ENCODE assay signal across 13 cellular contexts in the genomic region with DNA sequence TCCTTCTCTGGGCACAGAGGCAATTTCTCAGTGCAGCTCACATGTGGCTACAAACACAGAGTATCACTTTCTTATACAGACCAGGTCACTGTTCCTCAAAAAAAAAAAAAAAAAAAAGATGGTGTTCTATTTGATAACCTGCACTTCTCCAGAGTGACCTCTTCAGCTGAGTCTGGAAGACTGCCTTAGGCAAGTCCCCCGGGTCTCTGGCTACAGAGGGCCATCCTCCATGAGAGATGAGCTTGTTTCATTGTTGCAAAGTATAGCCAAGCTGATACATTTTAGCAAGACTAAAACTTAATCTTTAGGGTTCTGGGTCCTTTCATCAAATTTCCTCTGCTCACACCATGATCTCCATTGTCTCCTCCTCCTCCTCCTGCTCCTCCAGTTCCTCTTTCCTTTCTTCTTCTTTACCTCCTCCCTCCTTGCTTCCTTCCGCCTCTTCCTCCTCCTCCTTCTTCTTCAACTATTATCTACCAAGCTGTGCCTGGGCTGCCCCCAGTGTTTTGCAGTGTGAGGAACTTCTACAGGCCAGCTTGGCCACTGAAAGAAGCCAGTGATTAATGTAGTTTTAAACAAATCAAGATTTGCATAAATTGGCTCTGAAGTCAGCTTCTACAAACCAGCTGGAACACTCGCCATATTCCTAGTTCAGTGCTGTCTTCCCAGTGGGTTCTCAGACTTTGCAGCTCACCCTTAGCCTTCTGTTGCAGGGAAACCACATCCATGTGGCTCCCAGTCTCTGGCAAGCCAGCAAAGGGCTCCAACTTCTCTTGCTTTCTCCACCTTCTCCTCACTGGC.
DNase-seq lines count a peak whose midpoint lies in the region; ATAC-seq, FAIRE-seq and TF ChIP-seq lines count a peak whose summit lies in the region.
"Had no signal": no experiment of that assay in that cellular context is flagged by ENCODE, and none has a peak within 500 bp of the region (broad histone marks: within the 10 kb centered on the region; RNA-seq: fewer than 3 reads in every experiment).

No MANE protein-coding gene starts in this region.

- intact Hi-C loops in activated CD8-positive, alpha-beta T cell treated with anti-CD3 and anti-CD28 coated beads for 36 hours (cut with micrococcal nuclease), result no loop called here
- intact Hi-C loops in A673 (cut with micrococcal nuclease; ENCODE audit: unreplicated experiment), result no loop called here

- H3K4me1 Mint-ChIP-seq in activated CD8-positive, alpha-beta T cell treated with anti-CD3 and anti-CD28 coated beads, Interleukin-2, amount 10 ng/mL, durations not matched to agents 7 days and 5 days (ENCODE audit: low read depth), result peaks cover 10% of the 10 kb centered on the region
- peaks cover 72% of the 10 kb centered on the region for H3K4me1 Mint-ChIP-seq in activated CD8-positive, alpha-beta T cell treated with anti-CD3 and anti-CD28 coated beads for 36 hours (ENCODE audit: low read depth)
- peaks cover 78% of the 10 kb centered on the region for H3K4me1 Mint-ChIP-seq in stimulated activated effector memory CD8-positive, alpha-beta T cell treated with anti-CD3 and anti-CD28 coated beads, Interleukin-12 subunit alpha, Interleukin-12 subunit beta, amount 100 ng/mL, for 72 hours

- no peak for TF ChIP-seq RAD21 in H1 (IDR thresholded peaks at IDR 0.05 in 1 of 2, conservative IDR thresholded peaks at IDR 0.05 in 1 of 2; ENCODE audit: low read depth in 2 of 2, low read length in 2 of 2)

- H3K27me3 ChIP-seq in H1 (replicated peaks in 1 of 4; ENCODE audit: control insufficient read depth in 3 of 4, extremely low read depth in 1 of 4, insufficient read depth in 3 of 4, low read length in 3 of 4), result no peaks in the 10 kb centered on the region
- peaks cover 66% of the 10 kb centered on the region for H3K27me3 ChIP-seq in A673 (replicated peaks; ENCODE audit: insufficient read depth, low read depth, low read length, poor library complexity)
- H3K27me3 ChIP-seq: pancreas had no signal

- H4K91ac ChIP-seq in H1 (replicated peaks; ENCODE audit: insufficient read length, low read length), result no peak overlapping the region

- H3K79me2 ChIP-seq in H1 (ENCODE audit: control insufficient read depth in 1 of 2, insufficient read depth in 2 of 2, low read length in 2 of 2), result no peaks in the 10 kb centered on the region

- 0 out of 2 replicates have a peak overlapping the region, but pooled peaks have one; percentile 47 for H2AFZ ChIP-seq in H1 (ENCODE audit: low read length)

- H3K23me2 ChIP-seq in H1 (ENCODE audit: low read depth, low read length), result no peaks in the 10 kb centered on the region; the same call in 1 of the 2 replicates

- peak; percentile 14 for DNase-seq in activated CD8-positive, alpha-beta T cell treated with anti-CD3 and anti-CD28 coated beads, Interleukin-2, amount 10 ng/mL, durations not matched to agents 7 days and 5 days
- DNase-seq in activated CD8-positive, alpha-beta T cell treated with anti-CD3 and anti-CD28 coated beads for 36 hours, result no peak
- DNase-seq in NAMALWA (ENCODE audit: low spot score) (peak; percentile 14), H1 (ENCODE audit: low read depth in 1 of 2, low spot score in 2 of 2) (no peak), omental fat pad (ENCODE audit: low spot score) (no peak), A673 (ENCODE audit: low spot score) (no peak)
- DNase-seq in stimulated activated effector memory CD8-positive, alpha-beta T cell treated with anti-CD3 and anti-CD28 coated beads, Interleukin-12 subunit alpha, Interleukin-12 subunit beta, amount 100 ng/mL, for 72 hours (ENCODE audit: low spot score in 2 of 2), result no peak
- DNase-seq: activated CD4-positive, alpha-beta T cell treated with anti-CD3 and anti-CD28 coated beads, Interleukin-2, amount 10 ng/mL, durations not matched to agents 7 days and 5 days; activated naive CD4-positive, alpha-beta T cell treated with Interleukin-2 at 50 U/mL for 16 hours; central memory CD4-positive, alpha-beta T cell; pancreas had no signal

- no peak for TF ChIP-seq EP300 in H1 (IDR thresholded peaks at IDR 0.05; ENCODE audit: borderline replicate concordance in 1 of 2, low read depth in 2 of 2, low read length in 2 of 2)

- H2BK12ac ChIP-seq in H1 (ENCODE audit: low read depth, low read length), result no peak overlapping the region

- H3K9me3 ChIP-seq in H1 (ENCODE audit: insufficient read depth in 2 of 2, low read depth in 1 of 2, low read length in 1 of 2), result no peaks in the 10 kb centered on the region
- no peaks in the 10 kb centered on the region for H3K9me3 ChIP-seq in A673 (ENCODE audit: low read depth, low read length, poor library complexity, severe bottlenecking)
- H3K9me3 ChIP-seq: lower lobe of right lung, pancreas had no signal

- H3K27me3 Mint-ChIP-seq in activated CD8-positive, alpha-beta T cell treated with anti-CD3 and anti-CD28 coated beads, Interleukin-2, amount 10 ng/mL, durations not matched to agents 7 days and 5 days (ENCODE audit: low read depth), result peaks cover 12% of the 10 kb centered on the region
- no peaks in the 10 kb centered on the region for H3K27me3 Mint-ChIP-seq in activated CD8-positive, alpha-beta T cell treated with anti-CD3 and anti-CD28 coated beads for 36 hours
- H3K27me3 Mint-ChIP-seq: activated CD4-positive, alpha-beta T cell treated with anti-CD3 and anti-CD28 coated beads, Interleukin-2, amount 10 ng/mL, durations not matched to agents 7 days and 5 days had no signal

- no peak for ATAC-seq in activated CD8-positive, alpha-beta T cell treated with anti-CD3 and anti-CD28 coated beads, Interleukin-2, amount 10 ng/mL, durations not matched to agents 7 days and 5 days
- no peak for ATAC-seq in activated CD8-positive, alpha-beta T cell treated with anti-CD3 and anti-CD28 coated beads for 36 hours
- no peak for ATAC-seq in stimulated activated effector memory CD8-positive, alpha-beta T cell treated with anti-CD3 and anti-CD28 coated beads, Interleukin-12 subunit alpha, Interleukin-12 subunit beta, amount 100 ng/mL, for 72 hours
- ATAC-seq in GM18511 (IDR thresholded peaks at IDR 0.05; ENCODE audit: unreplicated experiment), result no peak
- ATAC-seq in omental fat pad (ENCODE audit: low FRiP score), result no peak

- no peak overlapping the region for H2BK15ac ChIP-seq in H1 (ENCODE audit: low read length)

- H3K4me1 ChIP-seq in H1 (replicated peaks in 1 of 4; ENCODE audit: control insufficient read depth in 3 of 4, insufficient read depth in 4 of 4, low read length in 3 of 4) (no peaks in the 10 kb centered on the region; a peak in 1 of 7 replicates), A673 (ENCODE audit: insufficient read depth, low read length, poor library complexity, severe bottlenecking) (no peaks in the 10 kb centered on the region)

- CTCF ChIA-PET in activated CD8-positive, alpha-beta T cell treated with anti-CD3 and anti-CD28 coated beads, Interleukin-2, amount 10 ng/mL, durations not matched to agents 7 days and 5 days (lab: Charles Lee), result no interaction called here
- CTCF ChIA-PET in activated CD8-positive, alpha-beta T cell treated with anti-CD3 and anti-CD28 coated beads for 36 hours (lab: Charles Lee), result interaction anchor here (1.2 to 2.4 kb wide), 3 partner anchors 8 to 20 kb away, joined by 3 to 11 read pairs (median 4); no protein-coding TSS in a partner anchor
- CTCF ChIA-PET in H1 (lab: Charles Lee; ENCODE audit: partially characterized antibody) (interaction anchor here (1.3 kb wide), 1 partner anchor 930 kb away, joined by 3 read pairs; no protein-coding TSS in a partner anchor), A673 (lab: Charles Lee) (no interaction called here)

- no peak overlapping the region for H2BK20ac ChIP-seq in H1 (ENCODE audit: low read length)

- H3K36me3 ChIP-seq in H1 (ENCODE audit: control insufficient read depth in 2 of 4, insufficient read depth in 4 of 4, low read length in 3 of 4), result no peaks in the 10 kb centered on the region
- no peaks in the 10 kb centered on the region for H3K36me3 ChIP-seq in A673 (ENCODE audit: insufficient read depth, low read length, poor library complexity, severe bottlenecking)
- H3K36me3 ChIP-seq: lower lobe of right lung, pancreas had no signal

- 77% methylated on average over 3 of the region's 3 CpGs; no CpG with 5 or more reads in 1 of the 2 experiments for WGBS in H1 (ENCODE audit: extremely low coverage in 1 of 2, insufficient coverage in 1 of 2, insufficient read length in 1 of 2, insufficient replicate concordance in 2 of 2, low coverage in 1 of 2, low lambda C conversion rate in 2 of 2, missing lambda C conversion rate in 1 of 2), 2 experiments

- no peak overlapping the region for H3K23ac ChIP-seq in H1 (ENCODE audit: insufficient read length)

- no peak overlapping the region for H2AK5ac ChIP-seq in H1 (ENCODE audit: low read depth, low read length)

- no peak overlapping the region for H3K56ac ChIP-seq in H1 (replicated peaks; ENCODE audit: insufficient read length, low read depth, low read length)

- H3K4me3 ChIP-seq in H1 (ENCODE audit: extremely low read depth in 1 of 4, insufficient read depth in 2 of 4, low read depth in 3 of 4, low read length in 4 of 4) (no peak overlapping the region), A673 (ENCODE audit: low read depth, low read length, poor library complexity, severe bottlenecking) (no peak overlapping the region)
- H3K4me3 ChIP-seq: lower lobe of right lung, pancreas had no signal

- H4K20me1 ChIP-seq in H1 (replicated peaks in 1 of 2; ENCODE audit: control insufficient read depth in 1 of 2, insufficient read depth in 2 of 2, low read length in 2 of 2), result no peaks in the 10 kb centered on the region

- no peak overlapping the region for H4K8ac ChIP-seq in H1 (ENCODE audit: extremely low read depth, insufficient read depth, low read length)

- no peak overlapping the region for H3K9ac ChIP-seq in H1 (replicated peaks in 1 of 4; ENCODE audit: extremely low read depth in 1 of 4, low read depth in 3 of 4, low read length in 3 of 4)

- no peak overlapping the region for H3K4ac ChIP-seq in H1 (replicated peaks; ENCODE audit: insufficient read length, low read depth, low read length)

- H3K9me3 Mint-ChIP-seq in activated CD8-positive, alpha-beta T cell treated with anti-CD3 and anti-CD28 coated beads, Interleukin-2, amount 10 ng/mL, durations not matched to agents 7 days and 5 days (ENCODE audit: insufficient read depth), result no peaks in the 10 kb centered on the region
- no peaks in the 10 kb centered on the region for H3K9me3 Mint-ChIP-seq in activated CD8-positive, alpha-beta T cell treated with anti-CD3 and anti-CD28 coated beads for 36 hours
- no peaks in the 10 kb centered on the region for H3K9me3 Mint-ChIP-seq in stimulated activated effector memory CD8-positive, alpha-beta T cell treated with anti-CD3 and anti-CD28 coated beads, Interleukin-12 subunit alpha, Interleukin-12 subunit beta, amount 100 ng/mL, for 72 hours
- H3K9me3 Mint-ChIP-seq: activated CD4-positive, alpha-beta T cell treated with anti-CD3 and anti-CD28 coated beads, Interleukin-2, amount 10 ng/mL, durations not matched to agents 7 days and 5 days had no signal

- FAIRE-seq in H1 (lab: Jason Lieb, UNC), result no peak
- FAIRE-seq: pancreas had no signal

- no peak overlapping the region for H2BK5ac ChIP-seq in H1 (ENCODE audit: low read depth, low read length)

- no peak overlapping the region for H3K4me3 Mint-ChIP-seq in activated CD8-positive, alpha-beta T cell treated with anti-CD3 and anti-CD28 coated beads, Interleukin-2, amount 10 ng/mL, durations not matched to agents 7 days and 5 days
- no peak overlapping the region for H3K4me3 Mint-ChIP-seq in activated CD8-positive, alpha-beta T cell treated with anti-CD3 and anti-CD28 coated beads for 36 hours
- H3K4me3 Mint-ChIP-seq in stimulated activated effector memory CD8-positive, alpha-beta T cell treated with anti-CD3 and anti-CD28 coated beads, Interleukin-12 subunit alpha, Interleukin-12 subunit beta, amount 100 ng/mL, for 72 hours, result no peak overlapping the region
- H3K4me3 Mint-ChIP-seq: activated CD4-positive, alpha-beta T cell treated with anti-CD3 and anti-CD28 coated beads, Interleukin-2, amount 10 ng/mL, durations not matched to agents 7 days and 5 days had no signal

- no peaks in the 10 kb centered on the region for H3K79me1 ChIP-seq in H1 (ENCODE audit: low read depth, low read length)

- no peak overlapping the region for H4K5ac ChIP-seq in H1 (ENCODE audit: insufficient read length, low read depth, low read length)

- no peak for TF ChIP-seq CTCF in activated CD8-positive, alpha-beta T cell treated with anti-CD3 and anti-CD28 coated beads for 36 hours (IDR thresholded peaks at IDR 0.05)
- TF ChIP-seq CTCF in H1 (IDR thresholded peaks at IDR 0.05; ENCODE audit: control extremely low read depth in 1 of 3, insufficient read depth in 1 of 3, low read depth in 1 of 3, low read length in 3 of 3), result no peak
- no peak for TF ChIP-seq CTCF in omental fat pad (IDR thresholded peaks at IDR 0.05)
- no peak for TF ChIP-seq CTCF in A673 (conservative IDR thresholded peaks at IDR 0.05; ENCODE audit: low read depth, low read length)

- BruUV-seq in A673 (replicated peaks; lab: Mats Ljungman, UMichigan), result no TSS peak

- no peak overlapping the region for H2BK120ac ChIP-seq in H1 (replicated peaks; ENCODE audit: low read depth, low read length)

- H3K27ac ChIP-seq in H1 (ENCODE audit: low read depth, low read length) (no peak overlapping the region), A673 (ENCODE audit: low read depth, low read length, poor library complexity, severe bottlenecking) (no peak overlapping the region)
- H3K27ac ChIP-seq: lower lobe of right lung, pancreas had no signal

- no peak overlapping the region for H3K27ac Mint-ChIP-seq in activated CD8-positive, alpha-beta T cell treated with anti-CD3 and anti-CD28 coated beads, Interleukin-2, amount 10 ng/mL, durations not matched to agents 7 days and 5 days
- H3K27ac Mint-ChIP-seq in activated CD8-positive, alpha-beta T cell treated with anti-CD3 and anti-CD28 coated beads for 36 hours, result no peak overlapping the region
- peak overlapping the region; percentile 75 for H3K27ac Mint-ChIP-seq in stimulated activated effector memory CD8-positive, alpha-beta T cell treated with anti-CD3 and anti-CD28 coated beads, Interleukin-12 subunit alpha, Interleukin-12 subunit beta, amount 100 ng/mL, for 72 hours
- H3K27ac Mint-ChIP-seq: activated CD4-positive, alpha-beta T cell treated with anti-CD3 and anti-CD28 coated beads, Interleukin-2, amount 10 ng/mL, durations not matched to agents 7 days and 5 days had no signal

- no peak overlapping the region for H3K18ac ChIP-seq in H1 (ENCODE audit: extremely low read depth, low read length)

- TF ChIP-seq POLR2A in H1 (IDR thresholded peaks at IDR 0.05; ENCODE audit: control extremely low read depth in 1 of 2, low read depth in 2 of 2, low read length in 2 of 2), result no peak

- POLR2A ChIA-PET in activated CD8-positive, alpha-beta T cell treated with anti-CD3 and anti-CD28 coated beads, Interleukin-2, amount 10 ng/mL, durations not matched to agents 7 days and 5 days (lab: Charles Lee), result no interaction called here
- POLR2A ChIA-PET in activated CD8-positive, alpha-beta T cell treated with anti-CD3 and anti-CD28 coated beads for 36 hours (lab: Charles Lee), result interaction anchor here (0.7 kb wide), 1 partner anchor 13 kb away, joined by 3 read pairs; no protein-coding TSS in a partner anchor
- POLR2A ChIA-PET in H1 (lab: Charles Lee; ENCODE audit: partially characterized antibody) (interaction anchor here (0.6 kb wide), 1 partner anchor 1039 kb away, joined by 3 read pairs; no protein-coding TSS in a partner anchor), A673 (lab: Charles Lee; ENCODE audit: low non-redundant PET) (no interaction called here)

- no peaks in the 10 kb centered on the region for H3K36me3 Mint-ChIP-seq in activated CD8-positive, alpha-beta T cell treated with anti-CD3 and anti-CD28 coated beads, Interleukin-2, amount 10 ng/mL, durations not matched to agents 7 days and 5 days (ENCODE audit: low read depth)
- no peaks in the 10 kb centered on the region for H3K36me3 Mint-ChIP-seq in activated CD8-positive, alpha-beta T cell treated with anti-CD3 and anti-CD28 coated beads for 36 hours (ENCODE audit: low read depth)
- H3K36me3 Mint-ChIP-seq in stimulated activated effector memory CD8-positive, alpha-beta T cell treated with anti-CD3 and anti-CD28 coated beads, Interleukin-12 subunit alpha, Interleukin-12 subunit beta, amount 100 ng/mL, for 72 hours, result no peaks in the 10 kb centered on the region

- no peak overlapping the region for H3K14ac ChIP-seq in H1 (ENCODE audit: insufficient read length)

- H3K4me2 ChIP-seq in H1 (ENCODE audit: insufficient read depth in 1 of 2, low read depth in 2 of 2, low read length in 2 of 2), result no peak overlapping the region

Comparison
In these comparisons a context has a peak if more than half of its experiments do, and no peak if none do; other contexts are left out.
1. DNase-seq: peak in activated CD8-positive, alpha-beta T cell treated with anti-CD3 and anti-CD28 coated beads, Interleukin-2, amount 10 ng/mL, durations not matched to agents 7 days and 5 days (single experiment) and NAMALWA (single experiment); none in activated CD8-positive, alpha-beta T cell treated with anti-CD3 and anti-CD28 coated beads for 36 hours (single experiment), H1 (0 of 2), stimulated activated effector memory CD8-positive, alpha-beta T cell treated with anti-CD3 and anti-CD28 coated beads, Interleukin-12 subunit alpha, Interleukin-12 subunit beta, amount 100 ng/mL, for 72 hours (0 of 2), omental fat pad (single experiment) and A673 (single experiment).
2. CTCF ChIA-PET loops: an anchor here in activated CD8-positive, alpha-beta T cell treated with anti-CD3 and anti-CD28 coated beads for 36 hours (1.2 to 2.4 kb wide) and H1 (1.3 kb wide); none called in activated CD8-positive, alpha-beta T cell treated with anti-CD3 and anti-CD28 coated beads, Interleukin-2, amount 10 ng/mL, durations not matched to agents 7 days and 5 days and A673.
3. POLR2A ChIA-PET loops: an anchor here in activated CD8-positive, alpha-beta T cell treated with anti-CD3 and anti-CD28 coated beads for 36 hours (0.7 kb wide) and H1 (0.6 kb wide); none called in activated CD8-positive, alpha-beta T cell treated with anti-CD3 and anti-CD28 coated beads, Interleukin-2, amount 10 ng/mL, durations not matched to agents 7 days and 5 days and A673.